In the genomic region with DNA sequence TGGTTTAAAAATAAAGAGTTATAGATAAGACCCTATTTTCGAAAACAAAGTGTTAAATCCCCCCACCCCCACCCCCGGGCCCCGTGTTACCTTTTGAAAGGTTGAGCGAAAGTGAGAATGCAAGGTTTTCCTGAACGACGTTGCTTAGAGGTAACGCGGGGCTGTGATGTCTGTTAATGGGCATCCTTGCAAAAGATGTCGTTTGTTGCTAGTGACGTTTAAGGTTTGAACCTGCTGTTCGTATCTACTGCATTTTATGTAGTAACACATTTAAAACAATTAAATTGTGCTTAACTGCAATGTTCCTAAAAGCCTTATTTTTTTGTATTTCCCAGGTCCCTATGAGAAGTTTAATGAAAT, we compare ENCODE assay signal across 8 cellular contexts. TPM values are rescaled to one million over a fixed set of nuclear protein-coding genes. Genes with fewer than 3 reads are reported as not detected.
DNase-seq lines count a peak whose midpoint lies in the region; ATAC-seq and TF ChIP-seq lines count a peak whose summit lies in the region.

No MANE protein-coding gene starts in this region.

- H3K27ac ChIP-seq in endodermal cell (ENCODE audit: low read depth, low read length) (no peak overlapping the region), neuronal stem cell (replicated peaks; ENCODE audit: low read length) (no peak overlapping the region)

- H2BK12ac ChIP-seq in neuronal stem cell (ENCODE audit: low read length) = no peak overlapping the region

- DNase-seq in AG09309 (ENCODE audit: low read depth) (no peak), H7 (no peak), endodermal cell (peak; percentile 62), neuronal stem cell (ENCODE audit: low spot score) (no peak), kidney glomerular epithelial cell (lab: John Stamatoyannopoulos, UW) (no peak)
- DNase-seq in T-helper 2 cell treated with Interferon-gamma antibody and Interleukin-4, amounts not matched to agents 5 μg/mL and 100 μg/mL, for 36 hours (ENCODE audit: low spot score) = no peak

- 0 to 1% methylated on average over 1 to 9 of the region's 11 CpGs for WGBS in endodermal cell (ENCODE audit: insufficient coverage in 1 of 2, insufficient read length in 1 of 2), 2 experiments
- no CpG with 5 or more reads among the region's 11 CpGs for WGBS in neuronal stem cell (ENCODE audit: extremely low coverage in 2 of 2, insufficient read length in 2 of 2, insufficient replicate concordance in 1 of 2), 2 donors

- no peak overlapping the region for H2AFZ ChIP-seq in neuronal stem cell (ENCODE audit: low read length)

- no peaks in the 10 kb centered on the region for H3K9me3 ChIP-seq in endodermal cell (ENCODE audit: control insufficient read depth, low read length)
- peaks cover 0 to 10% of the 10 kb centered on the region in 2 donors for H3K9me3 ChIP-seq in neuronal stem cell (replicated peaks in 1 of 2; ENCODE audit: control insufficient read depth in 2 of 2, insufficient read depth in 1 of 2, low read depth in 1 of 2, low read length in 2 of 2)

- H4K91ac ChIP-seq in neuronal stem cell (ENCODE audit: low read depth, low read length, poor library complexity) = no peak overlapping the region

- ATAC-seq in GM21390 (IDR thresholded peaks at IDR 0.05; ENCODE audit: unreplicated experiment) (no peak), HG03460 (IDR thresholded peaks at IDR 0.05; ENCODE audit: unreplicated experiment) (no peak)

- no peak overlapping the region for H2BK5ac ChIP-seq in neuronal stem cell (ENCODE audit: low read length)

- no peak overlapping the region for H3K18ac ChIP-seq in neuronal stem cell (ENCODE audit: low read length)

- peaks cover 46% of the 10 kb centered on the region for H3K4me1 Mint-ChIP-seq in T-helper 2 cell treated with Interferon-gamma antibody and Interleukin-4, amounts not matched to agents 5 μg/mL and 100 μg/mL, for 36 hours (ENCODE audit: low read depth)
- H3K4me1 Mint-ChIP-seq in endodermal cell = peaks cover 27% of the 10 kb centered on the region

- H2BK15ac ChIP-seq in neuronal stem cell (ENCODE audit: low read length) = no peak overlapping the region

- H3K79me1 ChIP-seq in neuronal stem cell (ENCODE audit: low read depth, low read length) = peaks cover 3% of the 10 kb centered on the region

- H3K27ac Mint-ChIP-seq in T-helper 2 cell treated with Interferon-gamma antibody and Interleukin-4, amounts not matched to agents 5 μg/mL and 100 μg/mL, for 36 hours = peak overlapping the region; percentile 99
- peak overlapping the region; percentile 96 for H3K27ac Mint-ChIP-seq in endodermal cell

- no peaks in the 10 kb centered on the region for H3K27me3 Mint-ChIP-seq in T-helper 2 cell treated with Interferon-gamma antibody and Interleukin-4, amounts not matched to agents 5 μg/mL and 100 μg/mL, for 36 hours (ENCODE audit: low read depth)
- H3K27me3 Mint-ChIP-seq in endodermal cell (ENCODE audit: insufficient read depth) = no peaks in the 10 kb centered on the region

- peaks cover 22% of the 10 kb centered on the region for H3K36me3 Mint-ChIP-seq in T-helper 2 cell treated with Interferon-gamma antibody and Interleukin-4, amounts not matched to agents 5 μg/mL and 100 μg/mL, for 36 hours (ENCODE audit: low read depth)
- H3K36me3 Mint-ChIP-seq in endodermal cell (ENCODE audit: low read depth) = peaks cover 13% of the 10 kb centered on the region

- H3K9ac ChIP-seq in endodermal cell (ENCODE audit: extremely low read depth, low read length, poor library complexity, severe bottlenecking) (peak overlapping the region; percentile 80), neuronal stem cell (ENCODE audit: low read depth, low read length, poor library complexity) (no peak overlapping the region)

- TF ChIP-seq CTCF in AG09309 (IDR thresholded peaks at IDR 0.05; ENCODE audit: control insufficient read depth, insufficient read depth, low read depth, low read length, missing control alignments) (no peak), endodermal cell (conservative IDR thresholded peaks at IDR 0.05) (no peak)

- no peaks in the 10 kb centered on the region for H3K4me1 ChIP-seq in endodermal cell (ENCODE audit: control insufficient read depth, insufficient read depth, low read length)
- peaks cover 0 to 8% of the 10 kb centered on the region in 2 donors for H3K4me1 ChIP-seq in neuronal stem cell (ENCODE audit: control insufficient read depth in 2 of 2, insufficient read depth in 1 of 2, low read depth in 1 of 2, low read length in 2 of 2)

- H3K23ac ChIP-seq in neuronal stem cell (ENCODE audit: low read depth, low read length, poor library complexity) = no peak overlapping the region

- peak overlapping the region; percentile 40 for H3K4me2 ChIP-seq in neuronal stem cell (ENCODE audit: insufficient read depth, low read length, poor library complexity, severe bottlenecking)

- H3K27me3 ChIP-seq in H7 (ENCODE audit: control insufficient read depth, insufficient read depth, low read length) (no peaks in the 10 kb centered on the region), endodermal cell (ENCODE audit: control insufficient read depth, insufficient read depth, low read length, poor library complexity, severe bottlenecking) (no peaks in the 10 kb centered on the region), neuronal stem cell (ENCODE audit: control insufficient read depth in 3 of 3, insufficient read depth in 3 of 3, low read depth in 1 of 3, low read length in 3 of 3) (no peaks in the 10 kb centered on the region)

- H2BK120ac ChIP-seq in neuronal stem cell (ENCODE audit: low read depth, low read length) = no peak overlapping the region

- no peak overlapping the region for H3K4ac ChIP-seq in neuronal stem cell (ENCODE audit: low read length)

- H3K36me3 ChIP-seq in H7 (replicated peaks; ENCODE audit: control insufficient read depth, insufficient read depth, low read length) (no peaks in the 10 kb centered on the region; the same call in 1 of the 2 replicates), endodermal cell (ENCODE audit: control insufficient read depth, insufficient read depth, low read length) (peaks cover 19% of the 10 kb centered on the region), neuronal stem cell (replicated peaks in 1 of 2; ENCODE audit: control insufficient read depth in 2 of 2, insufficient read depth in 2 of 2, low read length in 2 of 2) (peaks cover 3 to 49% of the 10 kb centered on the region in 2 donors)

- no peaks in the 10 kb centered on the region for H3K9me3 Mint-ChIP-seq in T-helper 2 cell treated with Interferon-gamma antibody and Interleukin-4, amounts not matched to agents 5 μg/mL and 100 μg/mL, for 36 hours
- H3K9me3 Mint-ChIP-seq in endodermal cell = no peaks in the 10 kb centered on the region

- H2AK5ac ChIP-seq in neuronal stem cell (ENCODE audit: low read depth, low read length) = no peak overlapping the region

- H4K8ac ChIP-seq in neuronal stem cell (ENCODE audit: low read depth, low read length) = no peak overlapping the region

- peak overlapping the region; percentile 99 for H3K4me3 Mint-ChIP-seq in T-helper 2 cell treated with Interferon-gamma antibody and Interleukin-4, amounts not matched to agents 5 μg/mL and 100 μg/mL, for 36 hours
- H3K4me3 Mint-ChIP-seq in endodermal cell = peak overlapping the region; percentile 86

- H3K4me3 ChIP-seq in AG09309 (ENCODE audit: control insufficient read depth, low read depth, low read length) = peak overlapping the region; percentile 87
- peak overlapping the region; percentile 77 for H3K4me3 ChIP-seq in H7 (ENCODE audit: insufficient read depth, low read depth, low read length)
- H3K4me3 ChIP-seq in endodermal cell (ENCODE audit: low read length) = peak overlapping the region; percentile 86
- H3K4me3 ChIP-seq in neuronal stem cell (ENCODE audit: low read length in 2 of 2) = peak overlapping the region; percentile 65 to 95

- no peak overlapping the region for H3K14ac ChIP-seq in neuronal stem cell (ENCODE audit: low read length)

RNA-seq across cellular contexts. Expression of a gene that starts 1.2 kb away (rescaled TPM):
- 38.0 and 51.5 TPM in 2 replicates for total RNA-seq in H7 (2014; rRNA removed; shearing (Covaris generic))
- total RNA-seq in endodermal cell = 100 to 1,000 TPM; 115 to 139 TPM
- 107 TPM for polyA plus RNA-seq in endodermal cell (2013, experiment 1 of 2)
- 91.5 TPM for polyA plus RNA-seq in endodermal cell (2013, experiment 2 of 2)
- 99.4 TPM for polyA plus RNA-seq in neuronal stem cell (2013, experiment 1 of 2)
- 103 TPM for polyA plus RNA-seq in neuronal stem cell (2013, experiment 2 of 2)
